ENCODE assay signal across 1 cellular context in the genomic region with DNA sequence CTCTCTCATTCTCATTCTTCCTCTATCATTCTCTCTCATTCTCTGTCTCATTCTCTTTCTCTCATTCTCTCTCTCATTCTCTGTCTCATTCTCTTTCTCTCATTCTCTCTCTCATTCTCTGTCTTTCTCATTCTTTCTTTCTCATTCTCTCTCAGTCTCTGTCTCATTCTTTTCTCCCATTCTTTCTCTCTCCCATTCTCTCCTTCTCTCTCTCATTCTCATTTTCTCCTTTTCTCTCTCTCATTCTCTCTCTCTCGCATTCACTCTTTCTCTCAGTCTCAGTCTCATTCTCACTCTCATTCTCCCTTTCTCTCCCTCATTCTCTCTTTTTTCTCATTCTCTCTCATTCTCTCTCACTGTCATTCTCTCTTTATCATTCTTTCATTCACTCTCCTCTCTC.
TF ChIP-seq lines count a peak whose summit lies in the region.

No MANE protein-coding gene starts in this region.

TF ChIP-seq in GM23338, 12 proteins besides CTCF, POLR2A, EP300 and RAD21 (continued from another document):
- TF ChIP-seq, protein P1, sequence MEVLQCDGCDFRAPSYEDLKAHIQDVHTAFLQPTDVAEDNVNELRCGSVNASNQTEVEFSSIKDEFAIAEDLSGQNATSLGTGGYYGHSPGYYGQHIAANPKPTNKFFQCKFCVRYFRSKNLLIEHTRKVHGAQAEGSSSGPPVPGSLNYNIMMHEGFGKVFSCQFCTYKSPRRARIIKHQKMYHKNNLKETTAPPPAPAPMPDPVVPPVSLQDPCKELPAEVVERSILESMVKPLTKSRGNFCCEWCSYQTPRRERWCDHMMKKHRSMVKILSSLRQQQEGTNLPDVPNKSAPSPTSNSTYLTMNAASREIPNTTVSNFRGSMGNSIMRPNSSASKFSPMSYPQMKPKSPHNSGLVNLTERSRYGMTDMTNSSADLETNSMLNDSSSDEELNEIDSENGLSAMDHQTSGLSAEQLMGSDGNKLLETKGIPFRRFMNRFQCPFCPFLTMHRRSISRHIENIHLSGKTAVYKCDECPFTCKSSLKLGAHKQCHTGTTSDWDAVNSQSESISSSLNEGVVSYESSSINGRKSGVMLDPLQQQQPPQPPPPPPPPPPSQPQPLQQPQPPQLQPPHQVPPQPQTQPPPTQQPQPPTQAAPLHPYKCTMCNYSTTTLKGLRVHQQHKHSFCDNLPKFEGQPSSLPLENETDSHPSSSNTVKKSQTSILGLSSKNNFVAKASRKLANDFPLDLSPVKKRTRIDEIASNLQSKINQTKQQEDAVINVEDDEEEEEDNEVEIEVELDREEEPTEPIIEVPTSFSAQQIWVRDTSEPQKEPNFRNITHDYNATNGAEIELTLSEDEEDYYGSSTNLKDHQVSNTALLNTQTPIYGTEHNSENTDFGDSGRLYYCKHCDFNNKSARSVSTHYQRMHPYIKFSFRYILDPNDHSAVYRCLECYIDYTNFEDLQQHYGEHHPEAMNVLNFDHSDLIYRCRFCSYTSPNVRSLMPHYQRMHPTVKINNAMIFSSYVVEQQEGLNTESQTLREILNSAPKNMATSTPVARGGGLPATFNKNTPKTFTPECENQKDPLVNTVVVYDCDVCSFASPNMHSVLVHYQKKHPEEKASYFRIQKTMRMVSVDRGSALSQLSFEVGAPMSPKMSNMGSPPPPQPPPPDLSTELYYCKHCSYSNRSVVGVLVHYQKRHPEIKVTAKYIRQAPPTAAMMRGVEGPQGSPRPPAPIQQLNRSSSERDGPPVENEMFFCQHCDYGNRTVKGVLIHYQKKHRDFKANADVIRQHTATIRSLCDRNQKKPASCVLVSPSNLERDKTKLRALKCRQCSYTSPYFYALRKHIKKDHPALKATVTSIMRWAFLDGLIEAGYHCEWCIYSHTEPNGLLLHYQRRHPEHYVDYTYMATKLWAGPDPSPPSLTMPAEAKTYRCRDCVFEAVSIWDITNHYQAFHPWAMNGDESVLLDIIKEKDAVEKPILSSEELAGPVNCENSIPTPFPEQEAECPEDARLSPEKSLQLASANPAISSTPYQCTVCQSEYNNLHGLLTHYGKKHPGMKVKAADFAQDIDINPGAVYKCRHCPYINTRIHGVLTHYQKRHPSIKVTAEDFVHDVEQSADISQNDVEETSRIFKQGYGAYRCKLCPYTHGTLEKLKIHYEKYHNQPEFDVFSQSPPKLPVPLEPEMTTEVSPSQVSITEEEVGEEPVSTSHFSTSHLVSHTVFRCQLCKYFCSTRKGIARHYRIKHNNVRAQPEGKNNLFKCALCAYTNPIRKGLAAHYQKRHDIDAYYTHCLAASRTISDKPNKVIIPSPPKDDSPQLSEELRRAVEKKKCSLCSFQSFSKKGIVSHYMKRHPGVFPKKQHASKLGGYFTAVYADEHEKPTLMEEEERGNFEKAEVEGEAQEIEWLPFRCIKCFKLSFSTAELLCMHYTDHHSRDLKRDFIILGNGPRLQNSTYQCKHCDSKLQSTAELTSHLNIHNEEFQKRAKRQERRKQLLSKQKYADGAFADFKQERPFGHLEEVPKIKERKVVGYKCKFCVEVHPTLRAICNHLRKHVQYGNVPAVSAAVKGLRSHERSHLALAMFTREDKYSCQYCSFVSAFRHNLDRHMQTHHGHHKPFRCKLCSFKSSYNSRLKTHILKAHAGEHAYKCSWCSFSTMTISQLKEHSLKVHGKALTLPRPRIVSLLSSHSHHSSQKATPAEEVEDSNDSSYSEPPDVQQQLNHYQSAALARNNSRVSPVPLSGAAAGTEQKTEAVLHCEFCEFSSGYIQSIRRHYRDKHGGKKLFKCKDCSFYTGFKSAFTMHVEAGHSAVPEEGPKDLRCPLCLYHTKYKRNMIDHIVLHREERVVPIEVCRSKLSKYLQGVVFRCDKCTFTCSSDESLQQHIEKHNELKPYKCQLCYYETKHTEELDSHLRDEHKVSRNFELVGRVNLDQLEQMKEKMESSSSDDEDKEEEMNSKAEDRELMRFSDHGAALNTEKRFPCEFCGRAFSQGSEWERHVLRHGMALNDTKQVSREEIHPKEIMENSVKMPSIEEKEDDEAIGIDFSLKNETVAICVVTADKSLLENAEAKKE (CRISPR knock-in tag; IDR thresholded peaks at IDR 0.05) = no peak
- TF ChIP-seq EZH2phosphoT487 (IDR thresholded peaks at IDR 0.05; ENCODE audit: unreplicated experiment) = no peak
- no peak for TF ChIP-seq EZH2 (IDR thresholded peaks at IDR 0.05; ENCODE audit: low read depth, unreplicated experiment)
- no peak for TF ChIP-seq POLR2AphosphoS5 (IDR thresholded peaks at IDR 0.05; ENCODE audit: low read depth)
- no peak for TF ChIP-seq NANOG (IDR thresholded peaks at IDR 0.05; ENCODE audit: borderline replicate concordance)
- TF ChIP-seq, protein P2, sequence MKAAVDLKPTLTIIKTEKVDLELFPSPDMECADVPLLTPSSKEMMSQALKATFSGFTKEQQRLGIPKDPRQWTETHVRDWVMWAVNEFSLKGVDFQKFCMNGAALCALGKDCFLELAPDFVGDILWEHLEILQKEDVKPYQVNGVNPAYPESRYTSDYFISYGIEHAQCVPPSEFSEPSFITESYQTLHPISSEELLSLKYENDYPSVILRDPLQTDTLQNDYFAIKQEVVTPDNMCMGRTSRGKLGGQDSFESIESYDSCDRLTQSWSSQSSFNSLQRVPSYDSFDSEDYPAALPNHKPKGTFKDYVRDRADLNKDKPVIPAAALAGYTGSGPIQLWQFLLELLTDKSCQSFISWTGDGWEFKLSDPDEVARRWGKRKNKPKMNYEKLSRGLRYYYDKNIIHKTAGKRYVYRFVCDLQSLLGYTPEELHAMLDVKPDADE (IDR thresholded peaks at IDR 0.05) = no peak
- no peak for TF ChIP-seq ZNF331 (CRISPR knock-in tag; IDR thresholded peaks at IDR 0.05; ENCODE audit: low read depth)
- TF ChIP-seq CREB1 (CRISPR knock-in tag; IDR thresholded peaks at IDR 0.05; ENCODE audit: low read depth) = no peak
- TF ChIP-seq, protein P3, sequence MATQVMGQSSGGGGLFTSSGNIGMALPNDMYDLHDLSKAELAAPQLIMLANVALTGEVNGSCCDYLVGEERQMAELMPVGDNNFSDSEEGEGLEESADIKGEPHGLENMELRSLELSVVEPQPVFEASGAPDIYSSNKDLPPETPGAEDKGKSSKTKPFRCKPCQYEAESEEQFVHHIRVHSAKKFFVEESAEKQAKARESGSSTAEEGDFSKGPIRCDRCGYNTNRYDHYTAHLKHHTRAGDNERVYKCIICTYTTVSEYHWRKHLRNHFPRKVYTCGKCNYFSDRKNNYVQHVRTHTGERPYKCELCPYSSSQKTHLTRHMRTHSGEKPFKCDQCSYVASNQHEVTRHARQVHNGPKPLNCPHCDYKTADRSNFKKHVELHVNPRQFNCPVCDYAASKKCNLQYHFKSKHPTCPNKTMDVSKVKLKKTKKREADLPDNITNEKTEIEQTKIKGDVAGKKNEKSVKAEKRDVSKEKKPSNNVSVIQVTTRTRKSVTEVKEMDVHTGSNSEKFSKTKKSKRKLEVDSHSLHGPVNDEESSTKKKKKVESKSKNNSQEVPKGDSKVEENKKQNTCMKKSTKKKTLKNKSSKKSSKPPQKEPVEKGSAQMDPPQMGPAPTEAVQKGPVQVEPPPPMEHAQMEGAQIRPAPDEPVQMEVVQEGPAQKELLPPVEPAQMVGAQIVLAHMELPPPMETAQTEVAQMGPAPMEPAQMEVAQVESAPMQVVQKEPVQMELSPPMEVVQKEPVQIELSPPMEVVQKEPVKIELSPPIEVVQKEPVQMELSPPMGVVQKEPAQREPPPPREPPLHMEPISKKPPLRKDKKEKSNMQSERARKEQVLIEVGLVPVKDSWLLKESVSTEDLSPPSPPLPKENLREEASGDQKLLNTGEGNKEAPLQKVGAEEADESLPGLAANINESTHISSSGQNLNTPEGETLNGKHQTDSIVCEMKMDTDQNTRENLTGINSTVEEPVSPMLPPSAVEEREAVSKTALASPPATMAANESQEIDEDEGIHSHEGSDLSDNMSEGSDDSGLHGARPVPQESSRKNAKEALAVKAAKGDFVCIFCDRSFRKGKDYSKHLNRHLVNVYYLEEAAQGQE (IDR thresholded peaks at IDR 0.05; ENCODE audit: unreplicated experiment) = no peak
